16 cellular contexts compared by ENCODE assay signal in genomic region chr15:67997996-67998395, GRCh38. TPM values are rescaled to one million over a fixed set of nuclear protein-coding genes. Genes with fewer than 3 reads are reported as not detected.
DNase-seq lines count a peak whose midpoint lies in the region; ATAC-seq and TF ChIP-seq lines count a peak whose summit lies in the region.
"Had no signal": no experiment of that assay in that cellular context is flagged by ENCODE, and none has a peak within 500 bp of the region (broad histone marks: within the 10 kb centered on the region; RNA-seq: fewer than 3 reads in every experiment).

No MANE protein-coding gene starts in this region.

- no peak overlapping the region for H3K27ac ChIP-seq in breast epithelium
- H3K27ac ChIP-seq: thoracic aorta had no signal

- H3K9me3 Mint-ChIP-seq in MCF 10A (ENCODE audit: unreplicated experiment) = no peaks in the 10 kb centered on the region
- H3K9me3 Mint-ChIP-seq: activated T-cell treated with anti-CD3 and anti-CD28 coated beads, Interleukin-2, amount 50 U/mL, for 4 hours; T-cell had no signal

- ATAC-seq in SK-N-SH treated with all-trans-retinoic acid at 6 μM for 48 hours = peak; percentile 84
- ATAC-seq in GM21447 (IDR thresholded peaks at IDR 0.05; ENCODE audit: unreplicated experiment) = no peak
- ATAC-seq: activated CD4-positive, CD25-positive, alpha-beta regulatory T cell treated with anti-CD3 and anti-CD28 coated beads, Interleukin-2, amount 50 U/mL, for 24 hours; activated T-cell treated with anti-CD3 and anti-CD28 coated beads, Interleukin-2, amount 50 U/mL, for 4 hours; T-cell had no signal

- H3K27me3 ChIP-seq in breast epithelium = no peaks in the 10 kb centered on the region

- DNase-seq in MCF 10A (ENCODE audit: unreplicated experiment) = peak; percentile 92
- no peak for DNase-seq in breast epithelium (ENCODE audit: low spot score in 2 of 2)
- peak; percentile 35 for DNase-seq in fibroblast of villous mesenchyme (ENCODE audit: low read depth)
- DNase-seq in central memory CD4-positive, alpha-beta T cell = no peak
- no peak for DNase-seq in NOMO-1 treated with dmso at 0.1 percent for 144 hours (lab: John Stamatoyannopoulos, UW; ENCODE audit: unreplicated experiment)
- DNase-seq in stimulated activated CD4-positive, alpha-beta T cell treated with anti-CD3 and anti-CD28 coated beads, Interleukin-1b, Interleukin-23, amount 100 ng/mL, for 48 hours = no peak
- DNase-seq: ACHN; activated T-cell treated with anti-CD3 and anti-CD28 coated beads, Interleukin-2, amount 50 U/mL, for 4 hours; effector CD8-positive, alpha-beta T cell; KBM-7; NCI-H2029 treated with DMSO at 0.1 percent for 48 hours; T-cell had no signal

- no peaks in the 10 kb centered on the region for H3K27me3 Mint-ChIP-seq in MCF 10A (ENCODE audit: insufficient read depth, unreplicated experiment)
- H3K27me3 Mint-ChIP-seq: T-cell had no signal

- POLR2A ChIA-PET in MCF 10A (lab: Yijun Ruan, JAX) = interaction anchor here (0.6 to 3.2 kb wide), 19 partner anchors 10 to 1232 kb away, joined by 3 to 52 read pairs (median 4); partner anchors contain the start of genes C15orf61 and PIAS1

- no TSS peak for BruUV-seq in MCF 10A (replicated peaks; lab: Mats Ljungman, UMichigan)

- H3K27ac Mint-ChIP-seq in MCF 10A (ENCODE audit: low read depth, unreplicated experiment) = peak overlapping the region; percentile 50
- H3K27ac Mint-ChIP-seq: T-cell had no signal

- TF ChIP-seq POLR2A in breast epithelium (IDR thresholded peaks at IDR 0.05) = no peak

- intact Hi-C loops in MCF 10A (cut with micrococcal nuclease) = loop anchor here (1.0 to 5.0 kb wide), 2 partner anchors 136 to 158 kb away; partner anchors contain the start of gene RNU6-1
- intact Hi-C loops in breast epithelium (cut with DNase I; ENCODE audit: low total_unique reads) = no loop called here

- no peaks in the 10 kb centered on the region for H3K9me3 ChIP-seq in breast epithelium
- H3K9me3 ChIP-seq: thoracic aorta had no signal

- CTCF ChIA-PET in MCF 10A (lab: Yijun Ruan, JAX) = interaction anchor here (0.7 to 1.2 kb wide), 3 partner anchors 44 to 497 kb away, joined by 3 to 5 read pairs (median 3); no protein-coding TSS in a partner anchor

- H3K36me3 ChIP-seq in breast epithelium = no peaks in the 10 kb centered on the region
- H3K36me3 ChIP-seq: thoracic aorta had no signal

- H3K36me3 Mint-ChIP-seq in MCF 10A (ENCODE audit: insufficient read depth, unreplicated experiment) = no peaks in the 10 kb centered on the region
- H3K36me3 Mint-ChIP-seq: T-cell had no signal

- H3K4me3 ChIP-seq in breast epithelium (no peak overlapping the region), fibroblast of villous mesenchyme (ENCODE audit: low read depth, low read length) (no peak overlapping the region)
- H3K4me3 ChIP-seq: thoracic aorta had no signal

- TF ChIP-seq CTCF in MCF 10A (IDR thresholded peaks at IDR 0.05; ENCODE audit: unreplicated experiment) (no peak), breast epithelium (IDR thresholded peaks at IDR 0.05) (no peak), fibroblast of villous mesenchyme (IDR thresholded peaks at IDR 0.05; ENCODE audit: insufficient read depth, low read depth, low read length) (no peak)

- peak overlapping the region; percentile 53 for H3K4me3 Mint-ChIP-seq in MCF 10A (ENCODE audit: unreplicated experiment)
- H3K4me3 Mint-ChIP-seq: activated T-cell treated with anti-CD3 and anti-CD28 coated beads, Interleukin-2, amount 50 U/mL, for 4 hours; T-cell had no signal

- H3K4me1 Mint-ChIP-seq in MCF 10A (ENCODE audit: insufficient read depth, unreplicated experiment) = peaks cover 30% of the 10 kb centered on the region
- H3K4me1 Mint-ChIP-seq: T-cell had no signal

- H3K4me1 ChIP-seq in breast epithelium = no peaks in the 10 kb centered on the region

TF ChIP-seq in SK-N-SH treated with all-trans-retinoic acid at 6 μM for 48 hours, 23 proteins besides CTCF, POLR2A, EP300 and RAD21:
- TF ChIP-seq BACH2 (CRISPR knock-in tag; IDR thresholded peaks at IDR 0.05; ENCODE audit: borderline replicate concordance) = no peak
- TF ChIP-seq PATZ1 (CRISPR knock-in tag; IDR thresholded peaks at IDR 0.05; ENCODE audit: borderline replicate concordance) = no peak
- TF ChIP-seq TOX (CRISPR knock-in tag; IDR thresholded peaks at IDR 0.05; ENCODE audit: borderline replicate concordance) = no peak
- TF ChIP-seq TSHZ2 (CRISPR knock-in tag; IDR thresholded peaks at IDR 0.05) = no peak
- no peak for TF ChIP-seq ZFP30 (CRISPR knock-in tag; IDR thresholded peaks at IDR 0.05)
- TF ChIP-seq ISL1 (CRISPR knock-in tag; IDR thresholded peaks at IDR 0.05) = 0 out of 2 replicates have a peak, but pooled peaks have one; percentile 36
- no peak for TF ChIP-seq TCF4 (CRISPR knock-in tag; IDR thresholded peaks at IDR 0.05; ENCODE audit: borderline replicate concordance)

RNA-seq across cellular contexts. Expression of gene PIAS1, which starts 56.1 kb away (rescaled TPM):
- total RNA-seq in MCF 10A (2022) = 32.9 and 36.8 TPM in 2 replicates
- 10 to 100 TPM; 43.9 to 77.4 (median 57.1) TPM for total RNA-seq in breast epithelium
- 28.9 and 46.1 TPM in 2 replicates for total RNA-seq in fibroblast of villous mesenchyme

Comparison
In these comparisons a context has a peak if more than half of its experiments do, and no peak if none do; other contexts are left out.
1. DNase-seq: peak in MCF 10A (single experiment) and fibroblast of villous mesenchyme (single experiment); none in breast epithelium (0 of 2), central memory CD4-positive, alpha-beta T cell (single experiment), NOMO-1 treated with dmso at 0.1 percent for 144 hours (single experiment) and stimulated activated CD4-positive, alpha-beta T cell treated with anti-CD3 and anti-CD28 coated beads, Interleukin-1b, Interleukin-23, amount 100 ng/mL, for 48 hours (single experiment).